Comparison of ENCODE assay signal across 24 cellular contexts in genomic region chr21:41228006-41228370, GRCh38.
DNase-seq lines count a peak whose midpoint lies in the region; ATAC-seq and FAIRE-seq lines count a peak whose summit lies in the region.
"Had no signal": no experiment of that assay in that cellular context is flagged by ENCODE, and none has a peak within 500 bp of the region (broad histone marks: within the 10 kb centered on the region; RNA-seq: fewer than 3 reads in every experiment).

No MANE protein-coding gene starts in this region.

- H3K4me3 ChIP-seq in Jurkat, Clone E6-1 (ENCODE audit: low read length), result peak overlapping the region; percentile 23
- H3K4me3 ChIP-seq in duodenal mucosa (ENCODE audit: low read depth in 1 of 2, low read length in 2 of 2), result no peak overlapping the region
- no peak overlapping the region for H3K4me3 ChIP-seq in small intestine (ENCODE audit: low read depth in 1 of 2, low read length in 2 of 2)
- H3K4me3 ChIP-seq: GM23338, upper lobe of right lung had no signal

- peaks cover 2% of the 10 kb centered on the region for H3K9me3 Mint-ChIP-seq in activated CD4-positive, alpha-beta T cell treated with anti-CD3 and anti-CD28 coated beads, Interleukin-2, amount 10 ng/mL, durations not matched to agents 7 days and 5 days
- H3K9me3 Mint-ChIP-seq: activated CD4-positive, alpha-beta memory T cell treated with anti-CD3 and anti-CD28 coated beads for 36 hours; GM23338 had no signal

- peak overlapping the region; percentile 45 for H3K27ac ChIP-seq in duodenal mucosa (ENCODE audit: low read depth, low read length)
- H3K27ac ChIP-seq in small intestine (ENCODE audit: low read depth in 1 of 2, low read length in 1 of 2), result peak overlapping the region; percentile 62 to 77
- H3K27ac ChIP-seq: upper lobe of right lung, WERI-Rb-1 had no signal

- H3K36me3 Mint-ChIP-seq in activated CD4-positive, alpha-beta T cell treated with anti-CD3 and anti-CD28 coated beads, Interleukin-2, amount 10 ng/mL, durations not matched to agents 7 days and 5 days (ENCODE audit: low read depth), result no peaks in the 10 kb centered on the region
- H3K36me3 Mint-ChIP-seq: activated CD4-positive, alpha-beta memory T cell treated with anti-CD3 and anti-CD28 coated beads for 36 hours had no signal

- no peak for ATAC-seq in GM21381 (IDR thresholded peaks at IDR 0.05; ENCODE audit: unreplicated experiment)
- ATAC-seq: GM23338, SK-N-SH treated with all-trans-retinoic acid at 6 μM for 48 hours, upper lobe of right lung had no signal

- no peaks in the 10 kb centered on the region for H3K9me3 ChIP-seq in duodenal mucosa (ENCODE audit: control insufficient read depth in 1 of 2, low read length in 2 of 2)
- no peaks in the 10 kb centered on the region for H3K9me3 ChIP-seq in small intestine (ENCODE audit: control insufficient read depth, low read depth)
- H3K9me3 ChIP-seq: upper lobe of right lung had no signal

- POLR2A ChIA-PET in activated CD4-positive, alpha-beta T cell treated with anti-CD3 and anti-CD28 coated beads, Interleukin-2, amount 10 ng/mL, durations not matched to agents 7 days and 5 days (lab: Charles Lee), result no interaction called here

- H3K36me3 ChIP-seq in duodenal mucosa (ENCODE audit: control insufficient read depth in 1 of 2, insufficient read depth in 2 of 2, low read length in 2 of 2) (peaks cover 10 to 15% of the 10 kb centered on the region in 2 donors), small intestine (ENCODE audit: control insufficient read depth in 2 of 2, insufficient read depth in 2 of 2, low read length in 2 of 2) (no peaks in the 10 kb centered on the region)
- H3K36me3 ChIP-seq: upper lobe of right lung, WERI-Rb-1 had no signal

- in situ Hi-C loops in ACHN (cut with HindIII; ENCODE audit: low pct_ligation_motif_present, low pct_unique_long_range_greater_than_20kb, low sequenced_read_pairs), result no loop called here

- no peak overlapping the region for H3K9ac ChIP-seq in duodenal mucosa (ENCODE audit: low read depth in 1 of 2, low read length in 2 of 2)

- H3K27me3 Mint-ChIP-seq in activated CD4-positive, alpha-beta T cell treated with anti-CD3 and anti-CD28 coated beads, Interleukin-2, amount 10 ng/mL, durations not matched to agents 7 days and 5 days, result no peaks in the 10 kb centered on the region

- peaks cover 16 to 20% of the 10 kb centered on the region in 2 donors for H3K4me1 ChIP-seq in duodenal mucosa (ENCODE audit: control insufficient read depth in 1 of 2, insufficient read depth in 2 of 2, low read length in 2 of 2)
- H3K4me1 ChIP-seq in small intestine (ENCODE audit: control insufficient read depth in 2 of 2, insufficient read depth in 1 of 2, low read depth in 1 of 2, low read length in 1 of 2), result peaks cover 0 to 6% of the 10 kb centered on the region in 2 donors
- H3K4me1 ChIP-seq: upper lobe of right lung had no signal

- H3K4me1 Mint-ChIP-seq in activated CD4-positive, alpha-beta T cell treated with anti-CD3 and anti-CD28 coated beads, Interleukin-2, amount 10 ng/mL, durations not matched to agents 7 days and 5 days, result peaks cover 8% of the 10 kb centered on the region

- peak overlapping the region; percentile 10 for H3K27ac Mint-ChIP-seq in activated CD4-positive, alpha-beta T cell treated with anti-CD3 and anti-CD28 coated beads, Interleukin-2, amount 10 ng/mL, durations not matched to agents 7 days and 5 days
- H3K27ac Mint-ChIP-seq: activated CD4-positive, alpha-beta memory T cell treated with anti-CD3 and anti-CD28 coated beads for 36 hours had no signal

- 11 to 58% (median 23%) methylated on average over 5 of the region's 5 CpGs for WGBS in small intestine, 3 donors

- no peak for DNase-seq in activated CD4-positive, alpha-beta T cell treated with anti-CD3 and anti-CD28 coated beads, Interleukin-2, amount 10 ng/mL, durations not matched to agents 7 days and 5 days
- DNase-seq in activated CD4-positive, alpha-beta T cell treated with anti-CD3 and anti-CD28 coated beads, Interleukin-2, amount 50 U/mL, for 48 hours, result no peak
- peak; percentile 70 for DNase-seq in Jurkat, Clone E6-1 (ENCODE audit: low read depth, low spot score)
- peak; percentile 97 for DNase-seq in small intestine
- no peak for DNase-seq in stimulated activated CD4-positive, alpha-beta T cell treated with anti-CD3 and anti-CD28 coated beads, Interleukin-4, amount 100 ng/mL, for 24 hours
- DNase-seq in ACHN, result no peak
- DNase-seq: activated CD4-positive, alpha-beta memory T cell treated with anti-CD3 and anti-CD28 coated beads for 36 hours; aorta; caudate nucleus; COR-L47; dermis blood vessel endothelial cell; NCI-H1417; NCI-H510A; NK-92 treated with Interleukin-12 subunit alpha and Interleukin-12 subunit beta, amount 100 ng/mL, for 24 hours; nucleus accumbens; stimulated activated CD4-positive, alpha-beta T cell treated with anti-CD3 and anti-CD28 coated beads, Interleukin-4, amount 100 ng/mL, for 4 hours; upper lobe of right lung; WERI-Rb-1 had no signal

- H3K27me3 ChIP-seq in duodenal mucosa (ENCODE audit: control insufficient read depth in 1 of 2, insufficient read depth in 2 of 2, low read length in 2 of 2) (no peaks in the 10 kb centered on the region), small intestine (ENCODE audit: control insufficient read depth in 2 of 2, insufficient read depth in 2 of 2, low read length in 2 of 2) (no peaks in the 10 kb centered on the region)
- H3K27me3 ChIP-seq: upper lobe of right lung had no signal

- H3K4me3 Mint-ChIP-seq in activated CD4-positive, alpha-beta T cell treated with anti-CD3 and anti-CD28 coated beads, Interleukin-2, amount 10 ng/mL, durations not matched to agents 7 days and 5 days, result no peak overlapping the region
- H3K4me3 Mint-ChIP-seq: activated CD4-positive, alpha-beta memory T cell treated with anti-CD3 and anti-CD28 coated beads for 36 hours; GM23338 had no signal

- FAIRE-seq in small intestine (lab: Jason Lieb, UNC), result no peak
- FAIRE-seq: A204.1, RCC 7860 had no signal

- CTCF ChIA-PET in activated CD4-positive, alpha-beta T cell treated with anti-CD3 and anti-CD28 coated beads, Interleukin-2, amount 10 ng/mL, durations not matched to agents 7 days and 5 days (lab: Charles Lee), result no interaction called here

Comparison
In these comparisons a context has a peak if more than half of its experiments do, and no peak if none do; other contexts are left out.
1. DNase-seq: peak in Jurkat, Clone E6-1 (single experiment) and small intestine (single experiment); none in activated CD4-positive, alpha-beta T cell treated with anti-CD3 and anti-CD28 coated beads, Interleukin-2, amount 10 ng/mL, durations not matched to agents 7 days and 5 days (single experiment), activated CD4-positive, alpha-beta T cell treated with anti-CD3 and anti-CD28 coated beads, Interleukin-2, amount 50 U/mL, for 48 hours (0 of 2), stimulated activated CD4-positive, alpha-beta T cell treated with anti-CD3 and anti-CD28 coated beads, Interleukin-4, amount 100 ng/mL, for 24 hours (single experiment) and ACHN (single experiment).